In the genomic region with DNA sequence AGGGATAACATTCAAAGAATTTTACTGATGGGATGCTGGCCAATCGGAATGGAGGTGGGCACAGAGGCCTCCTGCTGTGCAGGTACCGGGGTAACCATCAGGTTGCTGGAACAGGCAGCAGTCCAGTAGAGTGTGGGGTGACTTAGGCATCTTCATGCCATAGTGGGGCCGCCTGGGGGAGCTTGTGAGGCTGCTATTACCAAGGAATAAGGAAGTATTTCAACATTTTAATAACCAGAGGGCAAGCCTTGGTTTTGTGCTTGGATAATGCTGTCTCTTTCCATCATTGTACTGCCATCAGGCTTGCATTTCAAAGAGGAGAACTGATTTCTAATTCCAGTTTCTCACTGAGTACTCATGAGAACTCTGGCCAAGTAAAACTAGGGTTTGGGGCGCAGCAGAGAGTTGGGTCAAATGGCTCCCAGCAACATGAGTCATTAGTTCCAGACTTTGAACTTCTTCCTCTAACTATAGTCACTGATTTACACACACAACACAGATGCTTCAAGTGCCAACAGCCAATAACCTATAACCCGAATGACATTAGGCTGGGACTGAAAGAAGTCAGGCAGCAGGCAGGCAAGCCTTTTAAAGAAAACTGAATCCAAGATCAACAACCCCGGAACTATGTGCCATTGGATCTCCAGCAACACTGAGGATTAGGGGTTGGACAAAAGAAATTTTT, we compare ENCODE assay signal across 8 cellular contexts.
DNase-seq lines count a peak whose midpoint lies in the region; ATAC-seq and TF ChIP-seq lines count a peak whose summit lies in the region.

No MANE protein-coding gene starts in this region.

- DNase-seq in NAMALWA (ENCODE audit: low spot score) = peak; percentile 51
- DNase-seq in cardiac fibroblast (ENCODE audit: low read depth in 2 of 2) = peak; percentile 73 to 94
- DNase-seq in D341Med (ENCODE audit: low spot score) = no peak
- DNase-seq in substantia nigra (lab: John Stamatoyannopoulos, UW) = no peak
- DNase-seq in superior temporal gyrus (ENCODE audit: extremely low spot score) = no peak

- peak overlapping the region; percentile 42 to 47 for H3K9ac ChIP-seq in mucosa of rectum (ENCODE audit: low read depth in 1 of 2, low read length in 2 of 2)

- no peaks in the 10 kb centered on the region for H3K27me3 ChIP-seq in mucosa of rectum (ENCODE audit: control insufficient read depth in 2 of 2, insufficient read depth in 2 of 2, low read length in 2 of 2)

- H3K27ac ChIP-seq in mucosa of rectum (ENCODE audit: low read depth in 2 of 2, low read length in 2 of 2) (peak overlapping the region; percentile 78 to 86), substantia nigra (ENCODE audit: low read depth, low read length, poor library complexity, severe bottlenecking) (no peak overlapping the region)

- H3K36me3 ChIP-seq in mucosa of rectum (ENCODE audit: control insufficient read depth in 2 of 2, insufficient read depth in 2 of 2, low read length in 2 of 2) = no peaks in the 10 kb centered on the region

- H3K4me3 ChIP-seq in cardiac fibroblast (replicated peaks in 1 of 2; ENCODE audit: low read depth in 2 of 2, low read length in 2 of 2) = no peak overlapping the region
- no peak overlapping the region for H3K4me3 ChIP-seq in mucosa of rectum (ENCODE audit: low read length in 2 of 2)

- H3K4me1 ChIP-seq in mucosa of rectum (ENCODE audit: control insufficient read depth in 2 of 2, insufficient read depth in 2 of 2, low read length in 2 of 2) = peaks cover 0 to 14% of the 10 kb centered on the region in 2 donors

- ATAC-seq in HG03457 (IDR thresholded peaks at IDR 0.05; ENCODE audit: unreplicated experiment) = no peak

- H3K9me3 ChIP-seq in mucosa of rectum (ENCODE audit: control insufficient read depth in 2 of 2, low read length in 2 of 2) = no peaks in the 10 kb centered on the region

- TF ChIP-seq CTCF in GM12874 (IDR thresholded peaks at IDR 0.05; ENCODE audit: insufficient read depth, low read depth, low read length) (peak; percentile 48), cardiac fibroblast (IDR thresholded peaks at IDR 0.05; ENCODE audit: low read depth, low read length) (peak; percentile 69)

Comparison
In these comparisons a context has a peak if more than half of its experiments do, and no peak if none do; other contexts are left out.
1. DNase-seq: peak in NAMALWA (single experiment) and cardiac fibroblast (2 of 2); none in D341Med (single experiment), substantia nigra (0 of 49) and superior temporal gyrus (single experiment).